In genomic region chr1:151989131-151989868, GRCh38 we compare ENCODE assay signal across 8 cellular contexts. TPM values are rescaled to one million over a fixed set of nuclear protein-coding genes. Genes with fewer than 3 reads are reported as not detected.
DNase-seq lines count a peak whose midpoint lies in the region; ATAC-seq, FAIRE-seq and TF ChIP-seq lines count a peak whose summit lies in the region.

No MANE protein-coding gene starts in this region.

- peak; percentile 36 for FAIRE-seq in H54 (lab: Jason Lieb, UNC)

- H3K9me3 ChIP-seq in T-helper 17 cell (ENCODE audit: control insufficient read depth, low read length, poor library complexity, severe bottlenecking) = no peaks in the 10 kb centered on the region

- H3K27ac Mint-ChIP-seq in T-helper 17 cell = peak overlapping the region; percentile 96

- DNase-seq in H54 (ENCODE audit: insufficient read length, low spot score) (no peak), T-helper 17 cell (no peak), dermis blood vessel endothelial cell (peak; percentile 71), non-pigmented ciliary epithelial cell (ENCODE audit: low read depth) (peak; percentile 50), pons (ENCODE audit: low spot score) (no peak)

- peaks cover 6% of the 10 kb centered on the region for H3K36me3 Mint-ChIP-seq in T-helper 17 cell (ENCODE audit: low read depth)

- ATAC-seq in T-helper 17 cell (no peak), GM18511 (IDR thresholded peaks at IDR 0.05; ENCODE audit: unreplicated experiment) (no peak), HG03342 (IDR thresholded peaks at IDR 0.05; ENCODE audit: unreplicated experiment) (no peak), HG03039 (IDR thresholded peaks at IDR 0.05; ENCODE audit: unreplicated experiment) (no peak)

- H3K4me3 Mint-ChIP-seq in T-helper 17 cell = peak overlapping the region; percentile 31

- TF ChIP-seq POLR2A in H54 (IDR thresholded peaks at IDR 0.05; ENCODE audit: low read depth, low read length) = peak; percentile 62

- no peaks in the 10 kb centered on the region for H3K27me3 Mint-ChIP-seq in T-helper 17 cell

- peaks cover 60% of the 10 kb centered on the region for H3K4me1 Mint-ChIP-seq in T-helper 17 cell

RNA-seq across cellular contexts. Expression of gene S100A10, which starts 4.4 kb away (rescaled TPM):
- total RNA-seq in T-helper 17 cell (100 to 1,000 TPM; 317 to 349 TPM), dermis blood vessel endothelial cell (148 and 239 TPM in 2 replicates)

RNA-seq across cellular contexts. Expression of gene S100A11, which starts 47.5 kb away (rescaled TPM):
- total RNA-seq in T-helper 17 cell (100 to 1,000 TPM in 1 of 2 donors, 10 to 100 TPM in 1; 76.4 to 117 TPM), dermis blood vessel endothelial cell (12.3 and 24.6 TPM in 2 replicates)

Comparison
In these comparisons a context has a peak if more than half of its experiments do, and no peak if none do; other contexts are left out.
1. DNase-seq: peak in dermis blood vessel endothelial cell (single experiment) and non-pigmented ciliary epithelial cell (single experiment); none in H54 (single experiment), T-helper 17 cell (0 of 3) and pons (single experiment).